ENCODE assay signal across 9 cellular contexts in genomic region chr9:95089916-95090791, GRCh38.
DNase-seq lines count a peak whose midpoint lies in the region; TF ChIP-seq lines count a peak whose summit lies in the region.
"Had no signal": no experiment of that assay in that cellular context is flagged by ENCODE, and none has a peak within 500 bp of the region (broad histone marks: within the 10 kb centered on the region; RNA-seq: fewer than 3 reads in every experiment).

No MANE protein-coding gene starts in this region.

- H3K36me3 Mint-ChIP-seq in type B pancreatic cell = peaks cover 27% of the 10 kb centered on the region

- no peaks in the 10 kb centered on the region for H3K9me3 Mint-ChIP-seq in type B pancreatic cell
- H3K9me3 Mint-ChIP-seq: T-cell had no signal

- H3K36me3 ChIP-seq in fibroblast of lung (ENCODE audit: control insufficient read depth, insufficient read depth, low read length) (peaks cover 28% of the 10 kb centered on the region), muscle layer of colon (ENCODE audit: insufficient read depth, low read length) (peaks cover 13% of the 10 kb centered on the region)

- H3K79me2 ChIP-seq in fibroblast of lung (ENCODE audit: control insufficient read depth, insufficient read depth, low read length) = peaks cover 3% of the 10 kb centered on the region

- peak overlapping the region; percentile 14 for H3K4me3 Mint-ChIP-seq in type B pancreatic cell
- H3K4me3 Mint-ChIP-seq: T-cell had no signal

- H3K27me3 ChIP-seq in fibroblast of lung (ENCODE audit: control insufficient read depth, insufficient read depth, low read length) = no peaks in the 10 kb centered on the region
- H3K27me3 ChIP-seq in muscle layer of colon (ENCODE audit: control insufficient read depth in 1 of 2, insufficient read depth in 2 of 2, low read length in 2 of 2) = no peaks in the 10 kb centered on the region

- H3K9me3 ChIP-seq in fibroblast of lung (ENCODE audit: control insufficient read depth, insufficient read depth, low read depth, low read length) (no peaks in the 10 kb centered on the region), muscle layer of colon (ENCODE audit: low read length) (no peaks in the 10 kb centered on the region)

- H4K20me1 ChIP-seq in fibroblast of lung (ENCODE audit: control insufficient read depth, extremely low read depth, insufficient read depth, low read length) = no peaks in the 10 kb centered on the region

- H3K27ac ChIP-seq in fibroblast of lung (ENCODE audit: insufficient read depth, low read length) (peak overlapping the region; percentile 36), muscle layer of colon (ENCODE audit: low read depth, low read length) (peak overlapping the region; percentile 85)

- no peak overlapping the region for H2AFZ ChIP-seq in fibroblast of lung (ENCODE audit: low read length)

- peak overlapping the region; percentile 5 for H3K9ac ChIP-seq in fibroblast of lung (ENCODE audit: insufficient read depth, low read length)
- no peak overlapping the region for H3K9ac ChIP-seq in muscle layer of colon (ENCODE audit: low read length)

- TF ChIP-seq CTCF in fibroblast of lung (conservative IDR thresholded peaks at IDR 0.05 in 1 of 2, IDR thresholded peaks at IDR 0.05 in 1 of 2; ENCODE audit: low read depth in 1 of 2, low read length in 2 of 2) (no peak), type B pancreatic cell (conservative IDR thresholded peaks at IDR 0.05) (no peak)

- peaks cover 47% of the 10 kb centered on the region for H3K4me1 ChIP-seq in fibroblast of lung (ENCODE audit: control insufficient read depth, extremely low read depth, insufficient read depth, low read length)
- peaks cover 84% of the 10 kb centered on the region for H3K4me1 ChIP-seq in muscle layer of colon (ENCODE audit: insufficient read depth, low read length)

- peaks cover 68% of the 10 kb centered on the region for H3K4me1 Mint-ChIP-seq in type B pancreatic cell (ENCODE audit: unreplicated experiment)

- H3K4me3 ChIP-seq in fibroblast of lung (replicated peaks in 1 of 4; ENCODE audit: control extremely low read depth in 1 of 4, insufficient read depth in 1 of 4, low read depth in 3 of 4, low read length in 4 of 4) (no peak overlapping the region), muscle layer of colon (ENCODE audit: low read depth in 1 of 2, low read length in 2 of 2) (peak overlapping the region in 1 of 2 donors; percentile 3)

- DNase-seq in RPMI7951 (ENCODE audit: low read depth) (peak; percentile 91), fibroblast of lung (ENCODE audit: low read depth in 2 of 2) (no peak), type B pancreatic cell (ENCODE audit: extremely low spot score, unreplicated experiment) (no peak), NCI-H345 treated with DMSO at 0.1 percent for 48 hours (lab: John Stamatoyannopoulos, UW; ENCODE audit: unreplicated experiment) (no peak), AML-193 (lab: John Stamatoyannopoulos, UW) (no peak), NCI-H524 treated with DMSO at 0.1 percent for 48 hours (lab: John Stamatoyannopoulos, UW) (no peak)
- DNase-seq: DMS79 treated with DMSO at 0.1 percent for 48 hours, T-cell had no signal

- peak overlapping the region; percentile 62 for H3K27ac Mint-ChIP-seq in type B pancreatic cell
- H3K27ac Mint-ChIP-seq: T-cell had no signal

- no peak overlapping the region for H3K4me2 ChIP-seq in fibroblast of lung (ENCODE audit: extremely low read depth, insufficient read depth, low read length)

- no peaks in the 10 kb centered on the region for H3K27me3 Mint-ChIP-seq in type B pancreatic cell
- H3K27me3 Mint-ChIP-seq: T-cell had no signal
